17 cellular contexts compared by ENCODE assay signal in genomic region chr6:168161371-168161750, GRCh38.
"Had no signal": no experiment of that assay in that cellular context is flagged by ENCODE, and none has a peak within 500 bp of the region (broad histone marks: within the 10 kb centered on the region; RNA-seq: fewer than 3 reads in every experiment).

No MANE protein-coding gene starts in this region.

- H3K36me3 ChIP-seq: left lung, lower lobe of right lung, tibial artery, upper lobe of left lung, uterus had no signal

- H3K4me1 Mint-ChIP-seq: central memory CD8-positive, alpha-beta T cell; memory B cell; naive B cell had no signal

- DNase-seq: dermis blood vessel endothelial cell; erythroblast; foreskin melanocyte; left lung; lower lobe of right lung; midbrain; naive B cell; small intestine; stimulated activated CD4-positive, alpha-beta T cell treated with anti-CD3 and anti-CD28 coated beads, Interleukin-12 subunit alpha, Interleukin-12 subunit beta, amount 100 ng/mL, for 4 hours; stimulated activated naive CD4-positive, alpha-beta T cell treated with Interleukin-2 at 50 U/mL for 16 hours; uterus had no signal

- ATAC-seq: left lung, lower lobe of right lung had no signal

- H3K4me2 ChIP-seq: hepatocyte had no signal

- H3K9me3 Mint-ChIP-seq: central memory CD8-positive, alpha-beta T cell; memory B cell; naive B cell; nephron had no signal

- H3K27me3 ChIP-seq: hepatocyte, upper lobe of left lung, uterus had no signal

- H3K4me3 Mint-ChIP-seq: central memory CD8-positive, alpha-beta T cell; memory B cell; naive B cell; nephron had no signal

- H3K27ac ChIP-seq: hepatocyte, left lung, lower lobe of right lung, tibial artery, upper lobe of left lung, uterus had no signal

- H3K4me3 ChIP-seq: hepatocyte, left lung, lower lobe of right lung, tibial artery, upper lobe of left lung, uterus had no signal

- H3K9me3 ChIP-seq: left lung, lower lobe of right lung, tibial artery, upper lobe of left lung, uterus had no signal

- H3K27ac Mint-ChIP-seq: memory B cell, naive B cell, nephron had no signal

- H3K27me3 Mint-ChIP-seq: memory B cell had no signal

- H2AFZ ChIP-seq: hepatocyte had no signal

- H3K36me3 Mint-ChIP-seq: memory B cell, naive B cell had no signal

- H3K79me2 ChIP-seq: hepatocyte had no signal
